8 cellular contexts compared by ENCODE assay signal in the genomic region with DNA sequence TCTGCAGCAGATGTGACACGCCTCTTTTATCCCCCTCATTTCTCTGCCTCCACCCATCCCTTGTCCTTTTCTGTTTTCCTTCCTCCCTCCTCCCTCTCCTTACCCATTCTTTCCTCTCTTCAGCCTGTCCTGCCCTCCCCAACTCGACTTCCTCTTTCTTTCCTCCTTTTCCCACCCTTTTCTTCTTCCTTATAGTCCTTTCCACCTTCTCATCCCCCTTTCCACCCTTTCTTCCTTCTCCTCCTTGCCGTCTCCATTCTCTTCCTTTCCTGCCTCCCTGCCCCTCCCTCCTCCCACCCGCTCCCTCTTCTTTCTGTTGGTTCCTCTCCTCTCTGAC. TPM values are rescaled to one million over a fixed set of nuclear protein-coding genes. Genes with fewer than 3 reads are reported as not detected.
A peak's percentile ranks its signal among the peaks of the same experiment; 100 is the strongest.
DNase-seq lines count a peak whose midpoint lies in the region; ATAC-seq and TF ChIP-seq lines count a peak whose summit lies in the region.

No MANE protein-coding gene starts in this region.

- peak overlapping the region; percentile 66; the same call in 1 of the 2 replicates for H2AFZ ChIP-seq in Karpas-422 (ENCODE audit: low read length)
- peak overlapping the region; percentile 95 for H2AFZ ChIP-seq in neuronal stem cell (ENCODE audit: low read length)

- H2AK5ac ChIP-seq in neuronal stem cell (ENCODE audit: low read depth, low read length): no peak overlapping the region

- H3K9me2 ChIP-seq in Karpas-422 (replicated peaks; ENCODE audit: insufficient read depth, low read length): no peaks in the 10 kb centered on the region

- no peak for ATAC-seq in HG02973 (IDR thresholded peaks at IDR 0.05; ENCODE audit: unreplicated experiment)

- no peak overlapping the region for H2BK12ac ChIP-seq in neuronal stem cell (ENCODE audit: low read length)

- peaks cover 31% of the 10 kb centered on the region for H3K9me3 ChIP-seq in Karpas-422 (ENCODE audit: low read length)
- peaks cover 19 to 26% of the 10 kb centered on the region in 2 donors for H3K9me3 ChIP-seq in duodenal mucosa (ENCODE audit: control insufficient read depth in 1 of 2, low read length in 2 of 2)
- H3K9me3 ChIP-seq in neuronal stem cell (replicated peaks in 1 of 2; ENCODE audit: control insufficient read depth in 2 of 2, insufficient read depth in 1 of 2, low read depth in 1 of 2, low read length in 2 of 2): peaks cover 19 to 62% of the 10 kb centered on the region in 2 donors
- H3K9me3 ChIP-seq in WERI-Rb-1 (ENCODE audit: severe bottlenecking): peaks cover 3% of the 10 kb centered on the region

- H3K27ac ChIP-seq in Karpas-422 (ENCODE audit: low read length) (no peak overlapping the region), duodenal mucosa (ENCODE audit: low read depth, low read length) (no peak overlapping the region), neuronal stem cell (replicated peaks; ENCODE audit: low read length) (no peak overlapping the region), WERI-Rb-1 (no peak overlapping the region)

- WGBS in neuronal stem cell (ENCODE audit: extremely low coverage in 2 of 2, insufficient read length in 2 of 2, insufficient replicate concordance in 1 of 2), 2 donors: 100% methylated on average over 1 of the region's 4 CpGs; no CpG with 5 or more reads in 1 of the 2 donors

- H3K79me2 ChIP-seq in Karpas-422 (ENCODE audit: low read length): peaks cover 43% of the 10 kb centered on the region

- peak overlapping the region; percentile 40 for H3K18ac ChIP-seq in neuronal stem cell (ENCODE audit: low read length)

- peak overlapping the region; percentile 93 to 94 for H3K4me3 Mint-ChIP-seq in CD14-positive monocyte

- peaks cover 14% of the 10 kb centered on the region for H3K4me1 Mint-ChIP-seq in CD14-positive monocyte

- H3K9me3 Mint-ChIP-seq in CD14-positive monocyte: peaks cover 46 to 73% (median 51%) of the 10 kb centered on the region in 7 donors

- H4K91ac ChIP-seq in neuronal stem cell (ENCODE audit: low read depth, low read length, poor library complexity): no peak overlapping the region

- H2BK15ac ChIP-seq in neuronal stem cell (ENCODE audit: low read length): no peak overlapping the region

- peaks cover 10 to 23% of the 10 kb centered on the region in 2 donors for H3K36me3 Mint-ChIP-seq in CD14-positive monocyte

- peak overlapping the region; percentile 96 for H3K4me3 ChIP-seq in Karpas-422 (ENCODE audit: low read length)
- peak overlapping the region; percentile 86 to 90 for H3K4me3 ChIP-seq in duodenal mucosa (ENCODE audit: low read depth in 1 of 2, low read length in 2 of 2)
- peak overlapping the region in 1 of 2 donors; percentile 88 for H3K4me3 ChIP-seq in neuronal stem cell (ENCODE audit: low read length in 2 of 2)
- H3K4me3 ChIP-seq in WERI-Rb-1 (ENCODE audit: low read depth, low read length): no peak overlapping the region

- no peaks in the 10 kb centered on the region for H3K27me3 ChIP-seq in Karpas-422 (ENCODE audit: low read length)
- H3K27me3 ChIP-seq in duodenal mucosa (ENCODE audit: control insufficient read depth in 1 of 2, insufficient read depth in 2 of 2, low read length in 2 of 2): no peaks in the 10 kb centered on the region
- H3K27me3 ChIP-seq in neuronal stem cell (ENCODE audit: control insufficient read depth in 3 of 3, insufficient read depth in 3 of 3, low read depth in 1 of 3, low read length in 3 of 3): no peaks in the 10 kb centered on the region
- H3K27me3 ChIP-seq in WERI-Rb-1 (ENCODE audit: insufficient read depth, low read depth, severe bottlenecking): no peaks in the 10 kb centered on the region

- H3K36me3 ChIP-seq in Karpas-422 (ENCODE audit: insufficient read depth, low read length) (peaks cover 19% of the 10 kb centered on the region), duodenal mucosa (ENCODE audit: control insufficient read depth in 1 of 2, insufficient read depth in 2 of 2, low read length in 2 of 2) (peaks cover 0 to 2% of the 10 kb centered on the region in 2 donors), neuronal stem cell (replicated peaks in 1 of 2; ENCODE audit: control insufficient read depth in 2 of 2, insufficient read depth in 2 of 2, low read length in 2 of 2) (peaks cover 0 to 30% of the 10 kb centered on the region in 2 donors), WERI-Rb-1 (peaks cover 24% of the 10 kb centered on the region)

- no peak overlapping the region for H4K8ac ChIP-seq in neuronal stem cell (ENCODE audit: low read depth, low read length)

- peaks cover 10% of the 10 kb centered on the region for H3K79me1 ChIP-seq in neuronal stem cell (ENCODE audit: low read depth, low read length)

- peak overlapping the region in 1 of 7 donors; percentile 5 for H3K27ac Mint-ChIP-seq in CD14-positive monocyte

- no peak overlapping the region for H2BK5ac ChIP-seq in neuronal stem cell (ENCODE audit: low read length)

- H3K4me1 ChIP-seq in Karpas-422 (ENCODE audit: low read length): peaks cover 12% of the 10 kb centered on the region
- H3K4me1 ChIP-seq in duodenal mucosa (ENCODE audit: control insufficient read depth in 1 of 2, insufficient read depth in 2 of 2, low read length in 2 of 2): peaks cover 0 to 9% of the 10 kb centered on the region in 2 donors
- peaks cover 0 to 3% of the 10 kb centered on the region in 2 donors for H3K4me1 ChIP-seq in neuronal stem cell (ENCODE audit: control insufficient read depth in 2 of 2, insufficient read depth in 1 of 2, low read depth in 1 of 2, low read length in 2 of 2)

- no peak overlapping the region for H3K23ac ChIP-seq in neuronal stem cell (ENCODE audit: low read depth, low read length, poor library complexity)

- TF ChIP-seq CTCF in CD14-positive monocyte (IDR thresholded peaks at IDR 0.05): no peak
- TF ChIP-seq CTCF in WERI-Rb-1 (IDR thresholded peaks at IDR 0.05; ENCODE audit: low read depth, low read length): no peak

- no peaks in the 10 kb centered on the region for H4K20me1 ChIP-seq in Karpas-422 (ENCODE audit: insufficient read depth, low read depth, low read length)

- H2BK120ac ChIP-seq in neuronal stem cell (ENCODE audit: low read depth, low read length): no peak overlapping the region

- H3K4me2 ChIP-seq in Karpas-422 (ENCODE audit: low read depth, low read length, poor library complexity, severe bottlenecking): peak overlapping the region; percentile 82
- peak overlapping the region; percentile 68 for H3K4me2 ChIP-seq in neuronal stem cell (ENCODE audit: insufficient read depth, low read length, poor library complexity, severe bottlenecking)

- H3K4ac ChIP-seq in neuronal stem cell (ENCODE audit: low read length): no peak overlapping the region

- DNase-seq in CD14-positive monocyte (ENCODE audit: low spot score) (no peak), Karpas-422 (no peak), neuronal stem cell (ENCODE audit: low spot score) (no peak), SHP77 (lab: John Stamatoyannopoulos, UW) (no peak), DMS114 treated with DMSO at 0.1 percent for 48 hours (lab: John Stamatoyannopoulos, UW; ENCODE audit: unreplicated experiment) (no peak), WERI-Rb-1 (no peak)

- intact Hi-C loops in CD14-positive monocyte (cut with micrococcal nuclease): no loop called here

- no peaks in the 10 kb centered on the region for H3K27me3 Mint-ChIP-seq in CD14-positive monocyte (ENCODE audit: low read depth in 3 of 3)

- no peak overlapping the region for H3K14ac ChIP-seq in neuronal stem cell (ENCODE audit: low read length)

- H3K9ac ChIP-seq in Karpas-422 (ENCODE audit: low read length) (peak overlapping the region; percentile 86), duodenal mucosa (ENCODE audit: low read depth in 1 of 2, low read length in 2 of 2) (no peak overlapping the region), neuronal stem cell (ENCODE audit: low read depth, low read length, poor library complexity) (no peak overlapping the region)

RNA-seq across cellular contexts. Expression of a gene that starts 0.7 kb away (rescaled TPM):
- polyA plus RNA-seq in CD14-positive monocyte: 1 to 10 TPM; 4.0 TPM
- 16.4 and 23.2 TPM in 2 replicates for total RNA-seq in Karpas-422 (2014; rRNA removed; shearing (Covaris generic); ENCODE audit: low replicate concordance)
- polyA plus RNA-seq in neuronal stem cell (2013, experiment 1 of 2): 12.7 TPM
- polyA plus RNA-seq in neuronal stem cell (2013, experiment 2 of 2): 12.8 TPM

RNA-seq across cellular contexts. Expression of a gene that starts 27.1 kb away (rescaled TPM):
- under 1 TPM; 0.40 to 0.81 TPM for polyA plus RNA-seq in CD14-positive monocyte
- not detected in 2 replicates for total RNA-seq in Karpas-422 (2014; rRNA removed; shearing (Covaris generic); ENCODE audit: low replicate concordance)
- polyA plus RNA-seq in neuronal stem cell (2013, experiment 1 of 2): 5.6 TPM
- 5.8 TPM for polyA plus RNA-seq in neuronal stem cell (2013, experiment 2 of 2)

RNA-seq across cellular contexts. Expression of a gene that starts 48.5 kb away (rescaled TPM):
- polyA plus RNA-seq in CD14-positive monocyte: not detected
- 0.19 and 0.32 TPM in 2 replicates for total RNA-seq in Karpas-422 (2014; rRNA removed; shearing (Covaris generic); ENCODE audit: low replicate concordance)
- polyA plus RNA-seq in neuronal stem cell (2013, experiment 1 of 2): 0.81 TPM
- polyA plus RNA-seq in neuronal stem cell (2013, experiment 2 of 2): 0.90 TPM

RNA-seq across cellular contexts. Expression of a gene that starts 55.7 kb away (rescaled TPM):
- polyA plus RNA-seq in CD14-positive monocyte: under 1 TPM; 0.31 to 0.41 TPM
- total RNA-seq in Karpas-422 (2014; rRNA removed; shearing (Covaris generic); ENCODE audit: low replicate concordance): not detected in 2 replicates
- 8.0 TPM for polyA plus RNA-seq in neuronal stem cell (2013, experiment 1 of 2)
- 8.5 TPM for polyA plus RNA-seq in neuronal stem cell (2013, experiment 2 of 2)
